Comparison of ENCODE assay signal across 28 cellular contexts in the genomic region with DNA sequence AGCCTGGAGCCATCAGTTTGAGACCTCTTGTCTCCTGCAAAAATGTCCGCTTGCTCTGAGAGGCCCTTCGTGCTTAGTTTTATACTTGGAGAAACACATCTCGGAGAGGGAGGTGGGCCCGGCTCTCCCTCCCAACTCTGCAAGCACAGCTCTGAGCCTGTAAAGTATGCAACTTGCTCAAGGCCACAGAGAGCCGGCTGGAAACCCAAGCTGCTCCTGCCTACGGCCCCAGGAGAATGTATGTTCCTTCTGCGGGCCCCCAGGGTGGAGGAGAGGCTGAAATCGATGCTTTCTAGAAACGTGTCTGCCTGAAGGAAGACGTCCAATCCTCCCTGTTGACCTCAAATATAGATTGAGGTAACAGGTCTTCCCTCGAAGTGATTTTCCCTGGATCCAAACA.
DNase-seq lines count a peak whose midpoint lies in the region; ATAC-seq and TF ChIP-seq lines count a peak whose summit lies in the region.
"Had no signal": no experiment of that assay in that cellular context is flagged by ENCODE, and none has a peak within 500 bp of the region (broad histone marks: within the 10 kb centered on the region; RNA-seq: fewer than 3 reads in every experiment).

No MANE protein-coding gene starts in this region.

- ATAC-seq in T-helper 17 cell (no peak), WTC11 (no peak), GM19397 (IDR thresholded peaks at IDR 0.05; ENCODE audit: unreplicated experiment) (no peak)
- ATAC-seq: activated CD8-positive, alpha-beta memory T cell treated with anti-CD3 and anti-CD28 coated beads, Interleukin-2, amount 10 ng/mL, durations not matched to agents 7 days and 5 days; activated naive CD4-positive, alpha-beta T cell treated with anti-CD3 and anti-CD28 coated beads, Interleukin-2, amount 50 U/mL, for 72 hours; GM12878; mucosa of descending colon; SK-N-SH treated with all-trans-retinoic acid at 6 μM for 48 hours had no signal

- H3K4me1 ChIP-seq in breast epithelium: peaks cover 3 to 11% of the 10 kb centered on the region in 2 donors

- TF ChIP-seq CTCF in WTC11 (IDR thresholded peaks at IDR 0.05): no peak
- TF ChIP-seq CTCF in breast epithelium (IDR thresholded peaks at IDR 0.05): no peak

- H3K4me3 Mint-ChIP-seq in activated CD4-positive, alpha-beta T cell treated with anti-CD3 and anti-CD28 coated beads, Interleukin-2, amount 10 ng/mL, durations not matched to agents 7 days and 5 days: no peak overlapping the region
- H3K4me3 Mint-ChIP-seq in T-helper 17 cell: peak overlapping the region; percentile 52
- no peak overlapping the region for H3K4me3 Mint-ChIP-seq in WTC11
- H3K4me3 Mint-ChIP-seq: activated CD8-positive, alpha-beta memory T cell treated with anti-CD3 and anti-CD28 coated beads, Interleukin-2, amount 10 ng/mL, durations not matched to agents 7 days and 5 days had no signal

- peaks cover 26% of the 10 kb centered on the region for H3K4me1 Mint-ChIP-seq in activated CD4-positive, alpha-beta T cell treated with anti-CD3 and anti-CD28 coated beads, Interleukin-2, amount 10 ng/mL, durations not matched to agents 7 days and 5 days
- peaks cover 25% of the 10 kb centered on the region for H3K4me1 Mint-ChIP-seq in T-helper 17 cell
- H3K4me1 Mint-ChIP-seq in WTC11: peaks cover 8% of the 10 kb centered on the region; the same call in 1 of the 2 replicates

- H3K9me3 Mint-ChIP-seq in activated CD4-positive, alpha-beta T cell treated with anti-CD3 and anti-CD28 coated beads, Interleukin-2, amount 10 ng/mL, durations not matched to agents 7 days and 5 days: no peaks in the 10 kb centered on the region
- no peaks in the 10 kb centered on the region for H3K9me3 Mint-ChIP-seq in WTC11
- H3K9me3 Mint-ChIP-seq: activated naive CD4-positive, alpha-beta T cell treated with anti-CD3 and anti-CD28 coated beads, Interleukin-2, amount 50 U/mL, for 72 hours had no signal

- DNase-seq in activated CD4-positive, alpha-beta T cell treated with anti-CD3 and anti-CD28 coated beads, Interleukin-2, amount 10 ng/mL, durations not matched to agents 7 days and 5 days: no peak
- DNase-seq in activated CD4-positive, alpha-beta T cell treated with anti-CD3 and anti-CD28 coated beads, Interleukin-2, amount 50 U/mL, for 48 hours: no peak
- no peak for DNase-seq in T-helper 17 cell
- DNase-seq in left kidney (ENCODE audit: low read depth, low spot score): peak; percentile 62
- DNase-seq in posterior vena cava (ENCODE audit: low spot score): peak; percentile 62
- DNase-seq in WTC11 (ENCODE audit: low spot score): no peak
- DNase-seq in breast epithelium (ENCODE audit: low spot score in 2 of 2): no peak
- DNase-seq: activated CD4-positive, alpha-beta T cell treated with anti-CD3 and anti-CD28 coated beads for 4 hours; activated CD8-positive, alpha-beta memory T cell treated with anti-CD3 and anti-CD28 coated beads, Interleukin-2, amount 10 ng/mL, durations not matched to agents 7 days and 5 days; Calu3; effector memory CD4-positive, alpha-beta T cell; foreskin melanocyte; NCI-H1694 treated with DMSO at 0.1 percent for 48 hours; NCI-H526; RPMI8226; stimulated activated CD4-positive, alpha-beta T cell treated with anti-CD3 and anti-CD28 coated beads, Interleukin-1b, Interleukin-23, amount 100 ng/mL, for 48 hours had no signal

- no peak for TF ChIP-seq POLR2A in breast epithelium (IDR thresholded peaks at IDR 0.05)

- no peaks in the 10 kb centered on the region for H3K27me3 ChIP-seq in breast epithelium
- H3K27me3 ChIP-seq: esophagus muscularis mucosa, hepatocyte, upper lobe of left lung had no signal

- no peaks in the 10 kb centered on the region for H3K9me3 ChIP-seq in T-helper 17 cell (ENCODE audit: control insufficient read depth, low read length, poor library complexity, severe bottlenecking)
- no peaks in the 10 kb centered on the region for H3K9me3 ChIP-seq in breast epithelium
- H3K9me3 ChIP-seq: esophagus muscularis mucosa, HAP-1, mucosa of descending colon, upper lobe of left lung had no signal

- H3K4me3 ChIP-seq in breast epithelium: no peak overlapping the region
- H3K4me3 ChIP-seq: esophagus muscularis mucosa, GM12878, HAP-1, hepatocyte, mucosa of descending colon, skin epidermis, upper lobe of left lung had no signal

- POLR2A ChIA-PET in activated CD4-positive, alpha-beta T cell treated with anti-CD3 and anti-CD28 coated beads, Interleukin-2, amount 10 ng/mL, durations not matched to agents 7 days and 5 days (lab: Charles Lee): no interaction called here
- POLR2A ChIA-PET in WTC11 (lab: Charles Lee): no interaction called here

- H3K27ac ChIP-seq in breast epithelium: no peak overlapping the region
- H3K27ac ChIP-seq: 22Rv1, esophagus muscularis mucosa, hepatocyte, HL-60, skin epidermis, upper lobe of left lung had no signal

- intact Hi-C loops in posterior vena cava (cut with DNase I): loop anchor here (5.0 kb wide), 2 partner anchors 945 to 960 kb away; no protein-coding TSS in a partner anchor
- intact Hi-C loops in breast epithelium (cut with DNase I; ENCODE audit: low total_unique reads): loop anchor here (10.0 kb wide), 1 partner anchor 958 kb away; no protein-coding TSS in a partner anchor

- H3K27me3 Mint-ChIP-seq in activated CD4-positive, alpha-beta T cell treated with anti-CD3 and anti-CD28 coated beads, Interleukin-2, amount 10 ng/mL, durations not matched to agents 7 days and 5 days: no peaks in the 10 kb centered on the region
- H3K27me3 Mint-ChIP-seq in T-helper 17 cell (no peaks in the 10 kb centered on the region), WTC11 (ENCODE audit: low read depth) (no peaks in the 10 kb centered on the region)
- H3K27me3 Mint-ChIP-seq: activated CD8-positive, alpha-beta memory T cell treated with anti-CD3 and anti-CD28 coated beads, Interleukin-2, amount 10 ng/mL, durations not matched to agents 7 days and 5 days had no signal

- H3K27ac Mint-ChIP-seq in activated CD4-positive, alpha-beta T cell treated with anti-CD3 and anti-CD28 coated beads, Interleukin-2, amount 10 ng/mL, durations not matched to agents 7 days and 5 days: peak overlapping the region; percentile 0
- H3K27ac Mint-ChIP-seq in T-helper 17 cell: peak overlapping the region; percentile 94
- H3K27ac Mint-ChIP-seq in WTC11: no peak overlapping the region; the same call in 1 of the 2 replicates
- H3K27ac Mint-ChIP-seq: activated CD8-positive, alpha-beta memory T cell treated with anti-CD3 and anti-CD28 coated beads, Interleukin-2, amount 10 ng/mL, durations not matched to agents 7 days and 5 days; activated naive CD4-positive, alpha-beta T cell treated with anti-CD3 and anti-CD28 coated beads, Interleukin-2, amount 50 U/mL, for 72 hours had no signal

- peaks cover 17% of the 10 kb centered on the region for H3K36me3 Mint-ChIP-seq in activated CD4-positive, alpha-beta T cell treated with anti-CD3 and anti-CD28 coated beads, Interleukin-2, amount 10 ng/mL, durations not matched to agents 7 days and 5 days (ENCODE audit: low read depth)
- H3K36me3 Mint-ChIP-seq in T-helper 17 cell (ENCODE audit: low read depth): peaks cover 2% of the 10 kb centered on the region
- H3K36me3 Mint-ChIP-seq in WTC11: no peaks in the 10 kb centered on the region
- H3K36me3 Mint-ChIP-seq: activated naive CD4-positive, alpha-beta T cell treated with anti-CD3 and anti-CD28 coated beads, Interleukin-2, amount 50 U/mL, for 72 hours had no signal

- H3K36me3 ChIP-seq in breast epithelium: no peaks in the 10 kb centered on the region
- H3K36me3 ChIP-seq: HAP-1 had no signal

- CTCF ChIA-PET in activated CD4-positive, alpha-beta T cell treated with anti-CD3 and anti-CD28 coated beads, Interleukin-2, amount 10 ng/mL, durations not matched to agents 7 days and 5 days (lab: Charles Lee): interaction anchor here (0.7 to 4.0 kb wide), 4 partner anchors 10 to 944 kb away, joined by 3 to 20 read pairs (median 8); no protein-coding TSS in a partner anchor
- CTCF ChIA-PET in WTC11 (lab: Charles Lee): interaction anchor here (0.7 to 3.2 kb wide), 6 partner anchors 35 to 813 kb away, joined by 3 to 23 read pairs (median 14); no protein-coding TSS in a partner anchor

TF ChIP-seq in WTC11, 78 proteins besides CTCF, POLR2A, EP300 and RAD21 (continues in another document):
- no peak for TF ChIP-seq SMAD3 (CRISPR knock-in tag; IDR thresholded peaks at IDR 0.05; ENCODE audit: borderline replicate concordance)
- no peak for TF ChIP-seq NR2C2 (CRISPR knock-in tag; IDR thresholded peaks at IDR 0.05)
- TF ChIP-seq FOXP4 (CRISPR knock-in tag; IDR thresholded peaks at IDR 0.05): no peak
- TF ChIP-seq PREB (CRISPR knock-in tag; IDR thresholded peaks at IDR 0.05; ENCODE audit: borderline replicate concordance): no peak
- TF ChIP-seq IRF2 (CRISPR knock-in tag; IDR thresholded peaks at IDR 0.05; ENCODE audit: borderline replicate concordance, low read depth): no peak
- TF ChIP-seq ZNF396 (CRISPR knock-in tag; IDR thresholded peaks at IDR 0.05; ENCODE audit: borderline replicate concordance): no peak

Comparison
In these comparisons a context has a peak if more than half of its experiments do, and no peak if none do; other contexts are left out.
1. DNase-seq: peak in left kidney (single experiment) and posterior vena cava (single experiment); none in activated CD4-positive, alpha-beta T cell treated with anti-CD3 and anti-CD28 coated beads, Interleukin-2, amount 10 ng/mL, durations not matched to agents 7 days and 5 days (single experiment), activated CD4-positive, alpha-beta T cell treated with anti-CD3 and anti-CD28 coated beads, Interleukin-2, amount 50 U/mL, for 48 hours (0 of 2), T-helper 17 cell (0 of 3), WTC11 (single experiment) and breast epithelium (0 of 2).